Comparison of ENCODE assay signal across 1 cellular context in the genomic region with DNA sequence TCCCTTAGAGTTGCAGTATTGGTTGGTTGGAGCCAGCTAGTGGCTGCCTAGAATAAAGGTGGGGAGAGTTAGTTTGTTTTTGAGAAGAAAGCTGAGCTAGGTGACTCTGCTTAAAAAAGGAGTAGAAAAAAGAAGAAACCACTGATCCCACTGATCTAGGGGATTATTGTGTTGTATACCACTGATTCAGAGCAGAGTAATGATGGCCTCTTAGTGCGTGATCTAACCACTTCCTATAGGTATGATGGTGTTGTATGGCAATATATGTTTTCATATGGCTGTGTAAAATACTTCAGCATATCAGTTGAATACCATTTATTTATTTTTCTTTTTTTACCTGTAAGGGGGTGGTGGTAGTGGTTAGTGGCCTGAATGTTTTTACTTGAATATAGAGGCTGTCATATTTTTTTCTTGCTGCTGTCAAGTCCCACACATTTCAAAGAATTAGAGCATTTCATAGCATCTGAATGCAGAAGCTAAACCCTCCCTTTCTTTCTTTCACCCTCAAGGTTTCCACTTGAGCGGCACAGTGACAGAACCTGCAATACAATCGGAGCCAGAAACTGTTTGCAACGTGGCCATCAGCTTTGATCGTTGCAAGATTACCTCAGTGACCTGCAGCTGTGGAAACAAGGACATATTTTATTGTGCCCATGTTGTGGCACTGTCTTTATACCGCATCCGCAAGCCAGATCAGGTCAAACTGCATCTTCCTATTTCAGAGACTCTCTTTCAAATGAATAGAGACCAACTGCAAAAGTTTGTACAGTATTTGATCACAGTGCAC.
TF ChIP-seq lines count a peak whose summit lies in the region.

No MANE protein-coding gene starts in this region.

TF ChIP-seq in SK-N-SH, 30 proteins besides CTCF, POLR2A, EP300 and RAD21 (continued from another document):
- TF ChIP-seq, protein P1, sequence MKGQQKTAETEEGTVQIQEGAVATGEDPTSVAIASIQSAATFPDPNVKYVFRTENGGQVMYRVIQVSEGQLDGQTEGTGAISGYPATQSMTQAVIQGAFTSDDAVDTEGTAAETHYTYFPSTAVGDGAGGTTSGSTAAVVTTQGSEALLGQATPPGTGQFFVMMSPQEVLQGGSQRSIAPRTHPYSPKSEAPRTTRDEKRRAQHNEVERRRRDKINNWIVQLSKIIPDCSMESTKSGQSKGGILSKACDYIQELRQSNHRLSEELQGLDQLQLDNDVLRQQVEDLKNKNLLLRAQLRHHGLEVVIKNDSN (IDR thresholded peaks at IDR 0.05; ENCODE audit: borderline replicate concordance, low read depth): no peak
